ENCODE assay signal across 41 cellular contexts in genomic region chr1:204983881-204984280, GRCh38. TPM values are rescaled to one million over a fixed set of nuclear protein-coding genes. Genes with fewer than 3 reads are reported as not detected.
"Had no signal": no experiment of that assay in that cellular context is flagged by ENCODE, and none has a peak within 500 bp of the region (broad histone marks: within the 10 kb centered on the region; RNA-seq: fewer than 3 reads in every experiment).

No MANE protein-coding gene starts in this region.

- DNase-seq: activated CD4-positive, alpha-beta memory T cell treated with anti-CD3 and anti-CD28 coated beads, Interleukin-2, amount 10 ng/mL, durations not matched to agents 7 days and 5 days; activated CD4-positive, alpha-beta T cell treated with anti-CD3 and anti-CD28 coated beads for 1 hour; activated CD4-positive, alpha-beta T cell treated with anti-CD3 and anti-CD28 coated beads for 36 hours; activated CD4-positive, alpha-beta T cell treated with anti-CD3 and anti-CD28 coated beads for 48 hours; activated CD4-positive, alpha-beta T cell treated with anti-CD3 and anti-CD28 coated beads, Interleukin-2, amount 10 ng/mL, durations not matched to agents 7 days and 5 days; activated CD4-positive, alpha-beta T cell treated with anti-CD3 and anti-CD28 coated beads, Interleukin-2, amount 50 U/mL, for 48 hours; activated CD4-positive, CD25-positive, alpha-beta regulatory T cell; activated CD8-positive, alpha-beta memory T cell treated with anti-CD3 and anti-CD28 coated beads for 24 hours; activated CD8-positive, alpha-beta memory T cell treated with anti-CD3 and anti-CD28 coated beads, Interleukin-2, amount 10 ng/mL, durations not matched to agents 7 days and 5 days; activated CD8-positive, alpha-beta memory T cell treated with anti-CD3 and anti-CD28 coated beads, Interleukin-2, amount 50 U/mL, for 48 hours; activated CD8-positive, alpha-beta T cell treated with anti-CD3 and anti-CD28 coated beads, Interleukin-2, amount 10 ng/mL, durations not matched to agents 7 days and 5 days; activated effector memory CD4-positive, alpha-beta T cell treated with anti-CD3 and anti-CD28 coated beads, Interleukin-2, amount 50 U/mL, for 16 hours; activated gamma-delta T cell treated with Interleukin-2 at 50 U/mL for 16 hours; activated naive CD4-positive, alpha-beta T cell; activated naive CD4-positive, alpha-beta T cell treated with anti-CD3 and anti-CD28 coated beads for 36 hours; activated naive CD8-positive, alpha-beta T cell treated with anti-CD3 and anti-CD28 coated beads, Interleukin-2, amount 10 ng/mL, durations not matched to agents 7 days and 5 days; activated naive CD8-positive, alpha-beta T cell treated with anti-CD3 and anti-CD28 coated beads, Interleukin-2, amount 50 U/mL, for 24 hours; activated T-cell treated with anti-CD3 and anti-CD28 coated beads, Interleukin-2, amount 50 U/mL, for 24 hours; activated T-cell treated with anti-CD3 and anti-CD28 coated beads, Interleukin-2, amount 50 U/mL, for 48 hours; amygdala; anterior cingulate cortex; caudate nucleus; cerebellar nuclear complex; T-helper 1 cell; T-helper 2 cell; T-helper 9 cell had no signal

- H3K36me3 Mint-ChIP-seq: activated CD8-positive, alpha-beta memory T cell treated with anti-CD3 and anti-CD28 coated beads, Interleukin-2, amount 10 ng/mL, durations not matched to agents 7 days and 5 days; activated naive CD4-positive, alpha-beta T cell treated with anti-CD3 and anti-CD28 coated beads, Interleukin-2, amount 50 U/mL, for 24 hours; activated naive CD8-positive, alpha-beta T cell; activated naive CD8-positive, alpha-beta T cell treated with anti-CD3 and anti-CD28 coated beads, Interleukin-2, amount 10 ng/mL, durations not matched to agents 7 days and 5 days had no signal

- H3K4me3 Mint-ChIP-seq: activated CD4-positive, alpha-beta memory T cell treated with anti-CD3 and anti-CD28 coated beads, Interleukin-2, amount 10 ng/mL, durations not matched to agents 7 days and 5 days; activated CD4-positive, alpha-beta T cell treated with anti-CD3 and anti-CD28 coated beads for 36 hours; activated CD4-positive, alpha-beta T cell treated with anti-CD3 and anti-CD28 coated beads, Interleukin-2, amount 10 ng/mL, durations not matched to agents 7 days and 5 days; activated CD8-positive, alpha-beta memory T cell treated with anti-CD3 and anti-CD28 coated beads, Interleukin-2, amount 10 ng/mL, durations not matched to agents 7 days and 5 days; activated CD8-positive, alpha-beta T cell treated with anti-CD3 and anti-CD28 coated beads, Interleukin-2, amount 10 ng/mL, durations not matched to agents 7 days and 5 days; activated naive CD4-positive, alpha-beta T cell treated with anti-CD3 and anti-CD28 coated beads for 36 hours; activated naive CD4-positive, alpha-beta T cell treated with anti-CD3 and anti-CD28 coated beads, Interleukin-2, amount 50 U/mL, for 24 hours; activated naive CD8-positive, alpha-beta T cell; activated naive CD8-positive, alpha-beta T cell treated with anti-CD3 and anti-CD28 coated beads, Interleukin-2, amount 10 ng/mL, durations not matched to agents 7 days and 5 days; activated naive CD8-positive, alpha-beta T cell treated with anti-CD3 and anti-CD28 coated beads, Interleukin-2, amount 50 U/mL, for 24 hours; activated T-cell treated with anti-CD3 and anti-CD28 coated beads, Interleukin-2, amount 50 U/mL, for 24 hours; activated T-helper 1 cell treated with anti-CD3 and anti-CD28 coated beads, Interleukin-12 subunit alpha, Interleukin-12 subunit beta, Interleukin-2, Interleukin-4 antibody, amounts not matched to agents 30 ng/mL and 10 ng/mL and 1 ng/mL, durations not matched to agents 14 hours and 24 hours and 36 hours; activated T-helper 17 cell treated with anti-CD3 and anti-CD28 coated beads, Interleukin-2, amount 50 U/mL, for 72 hours; brain; central memory CD8-positive, alpha-beta T cell; T-helper 1 cell treated with Interleukin-12 subunit alpha and Interleukin-12 subunit beta and Interleukin-4 antibody, amounts not matched to agents 30 μg/mL and 1 μg/mL, for 36 hours; T-helper 2 cell treated with Interferon-gamma antibody and Interleukin-4, amounts not matched to agents 5 μg/mL and 100 μg/mL, for 36 hours had no signal

- H3K27ac Mint-ChIP-seq: activated CD4-positive, alpha-beta memory T cell treated with anti-CD3 and anti-CD28 coated beads, Interleukin-2, amount 10 ng/mL, durations not matched to agents 7 days and 5 days; activated CD4-positive, alpha-beta T cell treated with anti-CD3 and anti-CD28 coated beads for 36 hours; activated CD4-positive, alpha-beta T cell treated with anti-CD3 and anti-CD28 coated beads, Interleukin-2, amount 10 ng/mL, durations not matched to agents 7 days and 5 days; activated CD8-positive, alpha-beta memory T cell treated with anti-CD3 and anti-CD28 coated beads, Interleukin-2, amount 10 ng/mL, durations not matched to agents 7 days and 5 days; activated CD8-positive, alpha-beta T cell treated with anti-CD3 and anti-CD28 coated beads, Interleukin-2, amount 10 ng/mL, durations not matched to agents 7 days and 5 days; activated naive CD4-positive, alpha-beta T cell treated with anti-CD3 and anti-CD28 coated beads for 36 hours; activated naive CD4-positive, alpha-beta T cell treated with anti-CD3 and anti-CD28 coated beads, Interleukin-2, amount 50 U/mL, for 24 hours; activated naive CD8-positive, alpha-beta T cell; activated naive CD8-positive, alpha-beta T cell treated with anti-CD3 and anti-CD28 coated beads, Interleukin-2, amount 10 ng/mL, durations not matched to agents 7 days and 5 days; activated naive CD8-positive, alpha-beta T cell treated with anti-CD3 and anti-CD28 coated beads, Interleukin-2, amount 50 U/mL, for 24 hours; activated T-cell treated with anti-CD3 and anti-CD28 coated beads, Interleukin-2, amount 50 U/mL, for 24 hours; activated T-helper 1 cell treated with anti-CD3 and anti-CD28 coated beads, Interleukin-12 subunit alpha, Interleukin-12 subunit beta, Interleukin-2, Interleukin-4 antibody, amounts not matched to agents 30 ng/mL and 10 ng/mL and 1 ng/mL, durations not matched to agents 14 hours and 24 hours and 36 hours; activated T-helper 17 cell treated with anti-CD3 and anti-CD28 coated beads, Interleukin-2, amount 50 U/mL, for 72 hours; brain; T-helper 1 cell treated with Interleukin-12 subunit alpha and Interleukin-12 subunit beta and Interleukin-4 antibody, amounts not matched to agents 30 μg/mL and 1 μg/mL, for 36 hours; T-helper 2 cell treated with Interferon-gamma antibody and Interleukin-4, amounts not matched to agents 5 μg/mL and 100 μg/mL, for 36 hours had no signal

- H3K9me3 Mint-ChIP-seq: activated CD4-positive, alpha-beta memory T cell treated with anti-CD3 and anti-CD28 coated beads, Interleukin-2, amount 10 ng/mL, durations not matched to agents 7 days and 5 days; activated CD4-positive, alpha-beta T cell treated with anti-CD3 and anti-CD28 coated beads, Interleukin-2, amount 10 ng/mL, durations not matched to agents 7 days and 5 days; activated naive CD4-positive, alpha-beta T cell treated with anti-CD3 and anti-CD28 coated beads for 36 hours; activated naive CD4-positive, alpha-beta T cell treated with anti-CD3 and anti-CD28 coated beads, Interleukin-2, amount 50 U/mL, for 24 hours; activated naive CD8-positive, alpha-beta T cell treated with anti-CD3 and anti-CD28 coated beads, Interleukin-2, amount 10 ng/mL, durations not matched to agents 7 days and 5 days; activated naive CD8-positive, alpha-beta T cell treated with anti-CD3 and anti-CD28 coated beads, Interleukin-2, amount 50 U/mL, for 24 hours; activated T-cell treated with anti-CD3 and anti-CD28 coated beads, Interleukin-2, amount 50 U/mL, for 24 hours; activated T-helper 1 cell treated with anti-CD3 and anti-CD28 coated beads, Interleukin-12 subunit alpha, Interleukin-12 subunit beta, Interleukin-2, Interleukin-4 antibody, amounts not matched to agents 30 ng/mL and 10 ng/mL and 1 ng/mL, durations not matched to agents 14 hours and 24 hours and 36 hours; activated T-helper 17 cell treated with anti-CD3 and anti-CD28 coated beads, Interleukin-2, amount 50 U/mL, for 72 hours; central memory CD8-positive, alpha-beta T cell; T-helper 1 cell treated with Interleukin-12 subunit alpha and Interleukin-12 subunit beta and Interleukin-4 antibody, amounts not matched to agents 30 μg/mL and 1 μg/mL, for 36 hours; T-helper 2 cell treated with Interferon-gamma antibody and Interleukin-4, amounts not matched to agents 5 μg/mL and 100 μg/mL, for 36 hours had no signal

- ATAC-seq: activated CD4-positive, alpha-beta T cell treated with anti-CD3 and anti-CD28 coated beads for 36 hours; activated CD4-positive, CD25-positive, alpha-beta regulatory T cell treated with anti-CD3 and anti-CD28 coated beads, Interleukin-2, amount 50 U/mL, for 24 hours; activated CD8-positive, alpha-beta memory T cell treated with anti-CD3 and anti-CD28 coated beads, Interleukin-2, amount 10 ng/mL, durations not matched to agents 7 days and 5 days; activated CD8-positive, alpha-beta T cell treated with anti-CD3 and anti-CD28 coated beads, Interleukin-2, amount 10 ng/mL, durations not matched to agents 7 days and 5 days; activated naive CD8-positive, alpha-beta T cell treated with anti-CD3 and anti-CD28 coated beads, Interleukin-2, amount 50 U/mL, for 24 hours; activated T-helper 17 cell treated with anti-CD3 and anti-CD28 coated beads, Interleukin-2, amount 50 U/mL, for 72 hours had no signal

- H3K4me3 ChIP-seq: ascending aorta, cardiac muscle cell had no signal

- H3K4me1 ChIP-seq: ascending aorta had no signal

- H3K27ac ChIP-seq: ascending aorta, cardiac muscle cell, VCaP had no signal

- H3K27me3 Mint-ChIP-seq: brain had no signal

- H3K9me3 ChIP-seq: ascending aorta had no signal

- FAIRE-seq: bronchial epithelial cell, TTC549 had no signal

- H3K36me3 ChIP-seq: cardiac muscle cell had no signal

- H3K4me1 Mint-ChIP-seq: activated naive CD4-positive, alpha-beta T cell treated with anti-CD3 and anti-CD28 coated beads, Interleukin-2, amount 50 U/mL, for 24 hours; activated naive CD8-positive, alpha-beta T cell treated with anti-CD3 and anti-CD28 coated beads, Interleukin-2, amount 50 U/mL, for 24 hours; central memory CD8-positive, alpha-beta T cell had no signal

- H3K27me3 ChIP-seq: ascending aorta had no signal

RNA-seq across cellular contexts. Expression of gene CNTN2, which starts 59.1 kb away (rescaled TPM):
- total RNA-seq: activated CD4-positive, alpha-beta memory T cell treated with anti-CD3 and anti-CD28 coated beads, Interleukin-2, amount 10 ng/mL, durations not matched to agents 7 days and 5 days; activated CD4-positive, alpha-beta T cell treated with anti-CD3 and anti-CD28 coated beads for 36 hours; activated CD4-positive, alpha-beta T cell treated with anti-CD3 and anti-CD28 coated beads, Interleukin-2, amount 10 ng/mL, durations not matched to agents 7 days and 5 days; activated CD8-positive, alpha-beta memory T cell treated with anti-CD3 and anti-CD28 coated beads, Interleukin-2, amount 10 ng/mL, durations not matched to agents 7 days and 5 days; activated CD8-positive, alpha-beta T cell treated with anti-CD3 and anti-CD28 coated beads, Interleukin-2, amount 10 ng/mL, durations not matched to agents 7 days and 5 days; activated naive CD4-positive, alpha-beta T cell treated with anti-CD3 and anti-CD28 coated beads for 36 hours; activated naive CD8-positive, alpha-beta T cell treated with anti-CD3 and anti-CD28 coated beads, Interleukin-2, amount 10 ng/mL, durations not matched to agents 7 days and 5 days; activated T-helper 1 cell treated with anti-CD3 and anti-CD28 coated beads, Interleukin-12 subunit alpha, Interleukin-12 subunit beta, Interleukin-2, Interleukin-4 antibody, amounts not matched to agents 30 ng/mL and 10 ng/mL and 1 ng/mL, durations not matched to agents 14 hours and 24 hours and 36 hours; activated T-helper 17 cell treated with anti-CD3 and anti-CD28 coated beads, Interleukin-2, amount 50 U/mL, for 72 hours; cardiac muscle cell; chondrocyte had no signal
- polyA plus RNA-seq: cardiac muscle cell had no signal
